1 cellular context compared by ENCODE assay signal in the genomic region with DNA sequence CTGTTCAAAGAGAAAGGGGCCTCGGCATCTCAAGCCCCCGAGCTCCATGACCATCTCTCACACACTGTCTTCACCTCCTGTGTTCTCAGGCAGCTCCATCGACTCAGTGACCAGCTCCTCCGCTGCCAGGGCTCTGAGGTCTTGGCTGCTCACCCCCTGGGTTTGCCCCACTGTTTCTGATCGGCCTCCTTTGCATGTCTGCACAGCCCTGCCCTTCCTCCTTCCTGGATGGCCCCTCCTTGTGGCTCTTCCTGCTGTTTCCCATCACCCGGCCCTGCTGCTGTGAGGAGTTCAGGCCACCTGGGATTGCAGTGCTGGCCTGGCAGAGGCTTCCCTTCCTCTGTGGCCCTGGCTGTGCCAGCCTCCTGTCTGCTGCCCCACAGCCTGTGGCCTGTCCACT.
TF ChIP-seq lines count a peak whose summit lies in the region.

No MANE protein-coding gene starts in this region.

TF ChIP-seq in GM23338, 12 proteins besides CTCF, POLR2A, EP300 and RAD21 (continued from another document):
- TF ChIP-seq, protein P1, sequence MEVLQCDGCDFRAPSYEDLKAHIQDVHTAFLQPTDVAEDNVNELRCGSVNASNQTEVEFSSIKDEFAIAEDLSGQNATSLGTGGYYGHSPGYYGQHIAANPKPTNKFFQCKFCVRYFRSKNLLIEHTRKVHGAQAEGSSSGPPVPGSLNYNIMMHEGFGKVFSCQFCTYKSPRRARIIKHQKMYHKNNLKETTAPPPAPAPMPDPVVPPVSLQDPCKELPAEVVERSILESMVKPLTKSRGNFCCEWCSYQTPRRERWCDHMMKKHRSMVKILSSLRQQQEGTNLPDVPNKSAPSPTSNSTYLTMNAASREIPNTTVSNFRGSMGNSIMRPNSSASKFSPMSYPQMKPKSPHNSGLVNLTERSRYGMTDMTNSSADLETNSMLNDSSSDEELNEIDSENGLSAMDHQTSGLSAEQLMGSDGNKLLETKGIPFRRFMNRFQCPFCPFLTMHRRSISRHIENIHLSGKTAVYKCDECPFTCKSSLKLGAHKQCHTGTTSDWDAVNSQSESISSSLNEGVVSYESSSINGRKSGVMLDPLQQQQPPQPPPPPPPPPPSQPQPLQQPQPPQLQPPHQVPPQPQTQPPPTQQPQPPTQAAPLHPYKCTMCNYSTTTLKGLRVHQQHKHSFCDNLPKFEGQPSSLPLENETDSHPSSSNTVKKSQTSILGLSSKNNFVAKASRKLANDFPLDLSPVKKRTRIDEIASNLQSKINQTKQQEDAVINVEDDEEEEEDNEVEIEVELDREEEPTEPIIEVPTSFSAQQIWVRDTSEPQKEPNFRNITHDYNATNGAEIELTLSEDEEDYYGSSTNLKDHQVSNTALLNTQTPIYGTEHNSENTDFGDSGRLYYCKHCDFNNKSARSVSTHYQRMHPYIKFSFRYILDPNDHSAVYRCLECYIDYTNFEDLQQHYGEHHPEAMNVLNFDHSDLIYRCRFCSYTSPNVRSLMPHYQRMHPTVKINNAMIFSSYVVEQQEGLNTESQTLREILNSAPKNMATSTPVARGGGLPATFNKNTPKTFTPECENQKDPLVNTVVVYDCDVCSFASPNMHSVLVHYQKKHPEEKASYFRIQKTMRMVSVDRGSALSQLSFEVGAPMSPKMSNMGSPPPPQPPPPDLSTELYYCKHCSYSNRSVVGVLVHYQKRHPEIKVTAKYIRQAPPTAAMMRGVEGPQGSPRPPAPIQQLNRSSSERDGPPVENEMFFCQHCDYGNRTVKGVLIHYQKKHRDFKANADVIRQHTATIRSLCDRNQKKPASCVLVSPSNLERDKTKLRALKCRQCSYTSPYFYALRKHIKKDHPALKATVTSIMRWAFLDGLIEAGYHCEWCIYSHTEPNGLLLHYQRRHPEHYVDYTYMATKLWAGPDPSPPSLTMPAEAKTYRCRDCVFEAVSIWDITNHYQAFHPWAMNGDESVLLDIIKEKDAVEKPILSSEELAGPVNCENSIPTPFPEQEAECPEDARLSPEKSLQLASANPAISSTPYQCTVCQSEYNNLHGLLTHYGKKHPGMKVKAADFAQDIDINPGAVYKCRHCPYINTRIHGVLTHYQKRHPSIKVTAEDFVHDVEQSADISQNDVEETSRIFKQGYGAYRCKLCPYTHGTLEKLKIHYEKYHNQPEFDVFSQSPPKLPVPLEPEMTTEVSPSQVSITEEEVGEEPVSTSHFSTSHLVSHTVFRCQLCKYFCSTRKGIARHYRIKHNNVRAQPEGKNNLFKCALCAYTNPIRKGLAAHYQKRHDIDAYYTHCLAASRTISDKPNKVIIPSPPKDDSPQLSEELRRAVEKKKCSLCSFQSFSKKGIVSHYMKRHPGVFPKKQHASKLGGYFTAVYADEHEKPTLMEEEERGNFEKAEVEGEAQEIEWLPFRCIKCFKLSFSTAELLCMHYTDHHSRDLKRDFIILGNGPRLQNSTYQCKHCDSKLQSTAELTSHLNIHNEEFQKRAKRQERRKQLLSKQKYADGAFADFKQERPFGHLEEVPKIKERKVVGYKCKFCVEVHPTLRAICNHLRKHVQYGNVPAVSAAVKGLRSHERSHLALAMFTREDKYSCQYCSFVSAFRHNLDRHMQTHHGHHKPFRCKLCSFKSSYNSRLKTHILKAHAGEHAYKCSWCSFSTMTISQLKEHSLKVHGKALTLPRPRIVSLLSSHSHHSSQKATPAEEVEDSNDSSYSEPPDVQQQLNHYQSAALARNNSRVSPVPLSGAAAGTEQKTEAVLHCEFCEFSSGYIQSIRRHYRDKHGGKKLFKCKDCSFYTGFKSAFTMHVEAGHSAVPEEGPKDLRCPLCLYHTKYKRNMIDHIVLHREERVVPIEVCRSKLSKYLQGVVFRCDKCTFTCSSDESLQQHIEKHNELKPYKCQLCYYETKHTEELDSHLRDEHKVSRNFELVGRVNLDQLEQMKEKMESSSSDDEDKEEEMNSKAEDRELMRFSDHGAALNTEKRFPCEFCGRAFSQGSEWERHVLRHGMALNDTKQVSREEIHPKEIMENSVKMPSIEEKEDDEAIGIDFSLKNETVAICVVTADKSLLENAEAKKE (CRISPR knock-in tag; IDR thresholded peaks at IDR 0.05), result no peak
- TF ChIP-seq STAT1 (IDR thresholded peaks at IDR 0.05; ENCODE audit: unreplicated experiment) (no peak), EZH2 (IDR thresholded peaks at IDR 0.05; ENCODE audit: low read depth, unreplicated experiment) (no peak), NANOG (IDR thresholded peaks at IDR 0.05; ENCODE audit: borderline replicate concordance) (no peak), ZNF331 (CRISPR knock-in tag; IDR thresholded peaks at IDR 0.05; ENCODE audit: low read depth) (no peak)
- TF ChIP-seq, protein P2, sequence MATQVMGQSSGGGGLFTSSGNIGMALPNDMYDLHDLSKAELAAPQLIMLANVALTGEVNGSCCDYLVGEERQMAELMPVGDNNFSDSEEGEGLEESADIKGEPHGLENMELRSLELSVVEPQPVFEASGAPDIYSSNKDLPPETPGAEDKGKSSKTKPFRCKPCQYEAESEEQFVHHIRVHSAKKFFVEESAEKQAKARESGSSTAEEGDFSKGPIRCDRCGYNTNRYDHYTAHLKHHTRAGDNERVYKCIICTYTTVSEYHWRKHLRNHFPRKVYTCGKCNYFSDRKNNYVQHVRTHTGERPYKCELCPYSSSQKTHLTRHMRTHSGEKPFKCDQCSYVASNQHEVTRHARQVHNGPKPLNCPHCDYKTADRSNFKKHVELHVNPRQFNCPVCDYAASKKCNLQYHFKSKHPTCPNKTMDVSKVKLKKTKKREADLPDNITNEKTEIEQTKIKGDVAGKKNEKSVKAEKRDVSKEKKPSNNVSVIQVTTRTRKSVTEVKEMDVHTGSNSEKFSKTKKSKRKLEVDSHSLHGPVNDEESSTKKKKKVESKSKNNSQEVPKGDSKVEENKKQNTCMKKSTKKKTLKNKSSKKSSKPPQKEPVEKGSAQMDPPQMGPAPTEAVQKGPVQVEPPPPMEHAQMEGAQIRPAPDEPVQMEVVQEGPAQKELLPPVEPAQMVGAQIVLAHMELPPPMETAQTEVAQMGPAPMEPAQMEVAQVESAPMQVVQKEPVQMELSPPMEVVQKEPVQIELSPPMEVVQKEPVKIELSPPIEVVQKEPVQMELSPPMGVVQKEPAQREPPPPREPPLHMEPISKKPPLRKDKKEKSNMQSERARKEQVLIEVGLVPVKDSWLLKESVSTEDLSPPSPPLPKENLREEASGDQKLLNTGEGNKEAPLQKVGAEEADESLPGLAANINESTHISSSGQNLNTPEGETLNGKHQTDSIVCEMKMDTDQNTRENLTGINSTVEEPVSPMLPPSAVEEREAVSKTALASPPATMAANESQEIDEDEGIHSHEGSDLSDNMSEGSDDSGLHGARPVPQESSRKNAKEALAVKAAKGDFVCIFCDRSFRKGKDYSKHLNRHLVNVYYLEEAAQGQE (IDR thresholded peaks at IDR 0.05; ENCODE audit: unreplicated experiment), result no peak
TF ChIP-seq in GM23338: peak in this region for 0.
